1 cellular context compared by ENCODE assay signal in genomic region chr7:143256932-143257331, GRCh38.
A peak's percentile ranks its signal among the peaks of the same experiment; 100 is the strongest.
TF ChIP-seq lines count a peak whose summit lies in the region.

No MANE protein-coding gene starts in this region.

TF ChIP-seq in GM12878, 131 proteins besides CTCF, POLR2A, EP300 and RAD21:
- TF ChIP-seq SPI1 (IDR thresholded peaks at IDR 0.05; ENCODE audit: borderline replicate concordance, insufficient read depth, low read depth, low read length) (0 out of 2 replicates have a peak, but pooled peaks have one; percentile 2), CREM (IDR thresholded peaks at IDR 0.05; ENCODE audit: low read depth) (0 out of 2 replicates have a peak, but pooled peaks have one; percentile 21), POU2F2 (IDR thresholded peaks at IDR 0.05; ENCODE audit: borderline replicate concordance, low read depth, low read length) (no peak)
